In the genomic region with DNA sequence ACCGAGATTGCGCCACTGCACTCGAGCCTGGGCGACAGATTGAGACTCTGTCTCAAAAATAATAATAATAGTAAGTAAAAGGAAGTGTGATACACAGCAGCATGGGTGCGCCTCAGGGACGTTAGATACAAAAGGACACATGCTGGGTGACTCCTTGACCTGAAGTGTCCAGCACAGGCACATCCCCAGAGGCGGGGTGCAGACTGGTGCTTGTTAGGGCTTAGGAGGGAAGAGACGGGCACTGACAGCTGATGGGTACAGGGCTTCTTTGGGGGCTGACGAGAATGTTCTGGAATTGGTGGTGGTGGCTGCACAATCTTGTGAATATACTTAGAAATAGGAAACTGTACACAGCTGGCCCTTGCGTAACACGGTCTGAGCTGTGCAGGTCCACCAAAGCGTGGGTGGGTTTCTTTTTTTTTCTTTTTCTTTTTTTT, we compare ENCODE assay signal across 25 cellular contexts.
DNase-seq lines count a peak whose midpoint lies in the region; ATAC-seq, FAIRE-seq and TF ChIP-seq lines count a peak whose summit lies in the region.
"Had no signal": no experiment of that assay in that cellular context is flagged by ENCODE, and none has a peak within 500 bp of the region (broad histone marks: within the 10 kb centered on the region; RNA-seq: fewer than 3 reads in every experiment).

No MANE protein-coding gene starts in this region.

- H3K4me1 Mint-ChIP-seq in natural killer cell = peaks cover 34 to 44% of the 10 kb centered on the region in 2 donors

- peak overlapping the region in 1 of 10 experiments; percentile 39; a peak in 1 of 20 replicates for H3K4me3 ChIP-seq in BLaER1 treated with 17β-estradiol and CSF1 and Interleukin-3, amounts not matched to agents 10 nM and 100 nM
- H3K4me3 ChIP-seq in IMR-90 (ENCODE audit: insufficient read depth, low read depth, low read length) (no peak overlapping the region), K562 (no peak overlapping the region), brain microvascular endothelial cell (ENCODE audit: low read depth, low read length) (no peak overlapping the region), Karpas-422 (ENCODE audit: low read length) (no peak overlapping the region)
- H3K4me3 ChIP-seq: lower lobe of right lung, MG63, suprapubic skin, uterus had no signal

- H2BK20ac ChIP-seq in IMR-90 (ENCODE audit: low read depth, low read length) = no peak overlapping the region

- H3K79me1 ChIP-seq in IMR-90 (ENCODE audit: low read depth in 1 of 2, low read length in 2 of 2) = peaks cover 7 to 16% of the 10 kb centered on the region in 2 experiments; a peak in 3 of 4 replicates

- peaks cover 60 to 100% (median 92%) of the 10 kb centered on the region in 10 experiments for H3K4me1 ChIP-seq in BLaER1 treated with 17β-estradiol and CSF1 and Interleukin-3, amounts not matched to agents 10 nM and 100 nM
- peaks cover 22% of the 10 kb centered on the region for H3K4me1 ChIP-seq in IMR-90 (ENCODE audit: control insufficient read depth, insufficient read depth, low read length)
- H3K4me1 ChIP-seq in K562 (replicated peaks in 1 of 2; ENCODE audit: control insufficient read depth in 2 of 2, insufficient read depth in 2 of 2, low read length in 2 of 2) = peaks cover 4 to 37% of the 10 kb centered on the region in 2 experiments; a peak in 4 of 5 replicates
- H3K4me1 ChIP-seq in Karpas-422 (ENCODE audit: low read length) = no peaks in the 10 kb centered on the region

- H4K20me1 ChIP-seq in BLaER1 treated with 17β-estradiol and CSF1 and Interleukin-3, amounts not matched to agents 10 nM and 100 nM = 0 out of 22 replicates have a peak, but pooled peaks cover 0 to 13% (median 0%) of the 10 kb centered on the region in 11 experiments
- H4K20me1 ChIP-seq in IMR-90 (ENCODE audit: insufficient read depth, low read length) (no peaks in the 10 kb centered on the region), K562 (replicated peaks; ENCODE audit: control insufficient read depth, insufficient read depth, low read length) (peaks cover 3% of the 10 kb centered on the region), Karpas-422 (ENCODE audit: insufficient read depth, low read depth, low read length) (no peaks in the 10 kb centered on the region)

- no peak overlapping the region for H2AK5ac ChIP-seq in IMR-90 (ENCODE audit: low read depth, low read length)

- peak; percentile 14 for DNase-seq in IMR-90
- DNase-seq in K562 (ENCODE audit: extremely low read depth in 1 of 4, low spot score in 3 of 4) = peak in 1 of 4 experiments; percentile 16
- DNase-seq in natural killer cell = no peak
- DNase-seq in brain microvascular endothelial cell = no peak
- DNase-seq in Karpas-422 = no peak
- no peak for DNase-seq in activated CD4-positive, alpha-beta T cell treated with anti-CD3 and anti-CD28 coated beads for 48 hours
- DNase-seq: DND-41; H9; kidney glomerular epithelial cell; lower lobe of right lung; MG63; NCI-H1694; NCI-H526 treated with DMSO at 0.1 percent for 48 hours; small intestine; stimulated activated CD4-positive, alpha-beta T cell treated with anti-CD3 and anti-CD28 coated beads, Interleukin-2, amount 100 ng/mL, for 24 hours; uterus had no signal

- BruUV-seq in IMR-90 (replicated peaks; lab: Mats Ljungman, UMichigan) (no TSS peak), K562 (replicated peaks; lab: Mats Ljungman, UMichigan) (no TSS peak)

- peak overlapping the region in 9 of 11 experiments; percentile 52 to 98 (median 62); a peak in 12 of 22 replicates for H3K27ac ChIP-seq in BLaER1 treated with 17β-estradiol and CSF1 and Interleukin-3, amounts not matched to agents 10 nM and 100 nM
- no peak overlapping the region for H3K27ac ChIP-seq in IMR-90 (ENCODE audit: insufficient read depth, low read length)
- H3K27ac ChIP-seq in K562 (ENCODE audit: extremely low read depth, low read depth, low read length) = no peak overlapping the region
- H3K27ac ChIP-seq in brain microvascular endothelial cell = no peak overlapping the region
- H3K27ac ChIP-seq in Karpas-422 (ENCODE audit: low read length) = no peak overlapping the region
- H3K27ac ChIP-seq: lower lobe of right lung, suprapubic skin, uterus had no signal

- TF ChIP-seq CTCF in IMR-90 (conservative IDR thresholded peaks at IDR 0.05; ENCODE audit: low read depth, low read length) (no peak), K562 (IDR thresholded peaks at IDR 0.05 in 2 of 3, conservative IDR thresholded peaks at IDR 0.05 in 1 of 3; ENCODE audit: insufficient read depth in 2 of 3, low read depth in 1 of 3, low read length in 3 of 3) (no peak), natural killer cell (IDR thresholded peaks at IDR 0.05) (no peak), brain microvascular endothelial cell (IDR thresholded peaks at IDR 0.05; ENCODE audit: low read depth, low read length, missing control alignments) (no peak)

- H2BK120ac ChIP-seq in IMR-90 (ENCODE audit: low read depth, low read length) = no peak overlapping the region

- no peaks in the 10 kb centered on the region for H3K27me3 Mint-ChIP-seq in natural killer cell (ENCODE audit: low read depth in 2 of 2)

- no peak overlapping the region for H2BK5ac ChIP-seq in IMR-90 (ENCODE audit: low read depth, low read length, poor library complexity, severe bottlenecking)

- H3K9me1 ChIP-seq in IMR-90 (ENCODE audit: insufficient read depth, low read length) (peaks cover 13% of the 10 kb centered on the region), K562 (ENCODE audit: control insufficient read depth, insufficient read depth, low read length) (no peaks in the 10 kb centered on the region)

- no peak overlapping the region for H2BK15ac ChIP-seq in IMR-90 (ENCODE audit: low read depth, low read length)

- POLR2A ChIA-PET in IMR-90 (lab: Charles Lee; ENCODE audit: unreplicated experiment) = no interaction called here
- POLR2A ChIA-PET in K562 (lab: Yijun Ruan, JAX) = interaction anchor here (0.8 to 1.3 kb wide), 3 partner anchors 9 to 325 kb away, joined by 3 to 6 read pairs (median 4); no protein-coding TSS in a partner anchor

- H3K23ac ChIP-seq in IMR-90 (ENCODE audit: low read depth, low read length) = no peak overlapping the region

- no peak overlapping the region for H3K56ac ChIP-seq in IMR-90 (ENCODE audit: extremely low read depth, insufficient read depth, low read length)

- H3K4ac ChIP-seq in IMR-90 (ENCODE audit: low read depth, low read length) = no peak overlapping the region

- H3K18ac ChIP-seq in IMR-90 (ENCODE audit: low read depth, low read length) = no peak overlapping the region

- H4K8ac ChIP-seq in IMR-90 (ENCODE audit: low read depth in 2 of 2, low read length in 2 of 2) = 0 out of 4 replicates have a peak overlapping the region, but pooled peaks of 1 of the 2 experiments have one; percentile 10

- peak overlapping the region; percentile 65 for H3K4me3 Mint-ChIP-seq in natural killer cell
- H3K4me3 Mint-ChIP-seq: activated naive CD4-positive, alpha-beta T cell treated with anti-CD3 and anti-CD28 coated beads, Interleukin-2, amount 50 U/mL, for 24 hours; H9; stimulated activated memory B cell treated with anti-CD40 and anti-IgM and Interleukin-4, amounts not matched to agents 10 μg/mL and 1 μg/mL and 100 μg/mL, for 72 hours; T-helper 1 cell treated with Interleukin-12 subunit alpha and Interleukin-12 subunit beta and Interleukin-4 antibody, amounts not matched to agents 30 μg/mL and 1 μg/mL, for 36 hours had no signal

- no peak overlapping the region for H2AK9ac ChIP-seq in IMR-90 (replicated peaks; ENCODE audit: low read depth, low read length, poor library complexity)

- H3K27ac Mint-ChIP-seq in natural killer cell = peak overlapping the region; percentile 70 to 72
- H3K27ac Mint-ChIP-seq: activated naive CD4-positive, alpha-beta T cell treated with anti-CD3 and anti-CD28 coated beads, Interleukin-2, amount 50 U/mL, for 24 hours; H9; stimulated activated memory B cell treated with anti-CD40 and anti-IgM and Interleukin-4, amounts not matched to agents 10 μg/mL and 1 μg/mL and 100 μg/mL, for 72 hours; T-helper 1 cell treated with Interleukin-12 subunit alpha and Interleukin-12 subunit beta and Interleukin-4 antibody, amounts not matched to agents 30 μg/mL and 1 μg/mL, for 36 hours had no signal

- intact Hi-C loops in IMR-90 (cut with micrococcal nuclease) = no loop called here
- intact Hi-C loops in K562 (cut with micrococcal nuclease) = loop anchor here (5.0 kb wide), 3 partner anchors 67 to 1478 kb away; no protein-coding TSS in a partner anchor
- intact Hi-C loops in natural killer cell (cut with micrococcal nuclease) = loop anchor here (2.0 to 10.0 kb wide), 3 partner anchors 62 to 320 kb away; a partner anchor contains a TSS

- H3K14ac ChIP-seq in IMR-90 (replicated peaks; ENCODE audit: low read depth, low read length) = no peak overlapping the region

- FAIRE-seq in K562 (lab: Jason Lieb, UNC) = no peak
- FAIRE-seq: endometrium, RCC 7860, small intestine had no signal

- ATAC-seq in IMR-90 (ENCODE audit: low read depth) (no peak), K562 (no peak), natural killer cell (no peak), HG03457 (IDR thresholded peaks at IDR 0.05; ENCODE audit: unreplicated experiment) (no peak)
- ATAC-seq: lower lobe of right lung; stimulated activated memory B cell treated with anti-CD40 and anti-IgM and Interleukin-4, amounts not matched to agents 10 μg/mL and 1 μg/mL and 100 μg/mL, for 72 hours had no signal

- H3K9me3 ChIP-seq in BLaER1 treated with 17β-estradiol and CSF1 and Interleukin-3, amounts not matched to agents 10 nM and 100 nM (replicated peaks in 1 of 11) = no peaks in the 10 kb centered on the region
- no peaks in the 10 kb centered on the region for H3K9me3 ChIP-seq in IMR-90 (ENCODE audit: control insufficient read depth, insufficient read depth, low read length)
- H3K9me3 ChIP-seq in K562 (replicated peaks; ENCODE audit: control insufficient read depth, insufficient read depth, low read depth, low read length) = no peaks in the 10 kb centered on the region
- no peaks in the 10 kb centered on the region for H3K9me3 ChIP-seq in Karpas-422 (ENCODE audit: low read length)
- H3K9me3 ChIP-seq: Caco-2, lower lobe of right lung, MG63, suprapubic skin, uterus had no signal

- no peaks in the 10 kb centered on the region for H3K9me3 Mint-ChIP-seq in natural killer cell
- H3K9me3 Mint-ChIP-seq: activated naive CD4-positive, alpha-beta T cell treated with anti-CD3 and anti-CD28 coated beads, Interleukin-2, amount 50 U/mL, for 24 hours; H9; stimulated activated memory B cell treated with anti-CD40 and anti-IgM and Interleukin-4, amounts not matched to agents 10 μg/mL and 1 μg/mL and 100 μg/mL, for 72 hours; T-helper 1 cell treated with Interleukin-12 subunit alpha and Interleukin-12 subunit beta and Interleukin-4 antibody, amounts not matched to agents 30 μg/mL and 1 μg/mL, for 36 hours had no signal

- no peak for TF ChIP-seq EP300 in K562 (IDR thresholded peaks at IDR 0.05; ENCODE audit: low read length)

- no peaks in the 10 kb centered on the region for H3K79me2 ChIP-seq in K562 (ENCODE audit: control insufficient read depth, insufficient read depth, low read length)
- no peaks in the 10 kb centered on the region for H3K79me2 ChIP-seq in Karpas-422 (ENCODE audit: low read length)

- WGBS in IMR-90 (ENCODE audit: extremely low coverage in 2 of 2, insufficient read length in 1 of 2), 2 experiments = no CpG with 5 or more reads among the region's 12 CpGs
- WGBS in K562 (ENCODE audit: insufficient coverage, low coverage, missing lambda C conversion rate) = 49% methylated on average over 12 of the region's 12 CpGs

- no peaks in the 10 kb centered on the region for H3K27me3 ChIP-seq in BLaER1 treated with 17β-estradiol and CSF1 and Interleukin-3, amounts not matched to agents 10 nM and 100 nM
- H3K27me3 ChIP-seq in IMR-90 (ENCODE audit: control insufficient read depth, insufficient read depth, low read length) (no peaks in the 10 kb centered on the region), K562 (ENCODE audit: control insufficient read depth in 2 of 2, insufficient read depth in 2 of 2, low read length in 2 of 2) (peaks cover 5 to 19% of the 10 kb centered on the region in 2 experiments; a peak in 4 of 5 replicates), brain microvascular endothelial cell (replicated peaks) (no peaks in the 10 kb centered on the region), Karpas-422 (ENCODE audit: low read length) (no peaks in the 10 kb centered on the region)
- H3K27me3 ChIP-seq: MG63 had no signal

- in situ Hi-C loops in IMR-90 (cut with MboI; ENCODE audit: low sequenced_read_pairs) = loop anchor here (5.0 to 25.0 kb wide), 2 partner anchors 67 to 313 kb away; no protein-coding TSS in a partner anchor
- in situ Hi-C loops in K562 (cut with MboI) = loop anchor here (10.0 kb wide), 1 partner anchor 1470 kb away; no protein-coding TSS in a partner anchor
- in situ Hi-C loops in brain microvascular endothelial cell (cut with HindIII; ENCODE audit: low pct_ligation_motif_present, low sequenced_read_pairs) = no loop called here

- H3K36me3 Mint-ChIP-seq in natural killer cell = no peaks in the 10 kb centered on the region
- H3K36me3 Mint-ChIP-seq: activated naive CD4-positive, alpha-beta T cell treated with anti-CD3 and anti-CD28 coated beads, Interleukin-2, amount 50 U/mL, for 24 hours had no signal

- no peaks in the 10 kb centered on the region for H3K9me2 ChIP-seq in Karpas-422 (replicated peaks; ENCODE audit: insufficient read depth, low read length)

- no peak overlapping the region for H4K5ac ChIP-seq in IMR-90 (ENCODE audit: low read depth, low read length)

- no peak overlapping the region for H4K91ac ChIP-seq in IMR-90 (ENCODE audit: insufficient read depth, low read depth, low read length)

- CTCF ChIA-PET in IMR-90 (lab: Yijun Ruan, JAX) (no interaction called here), K562 (lab: Yijun Ruan, JAX; ENCODE audit: low intra/inter-chr PET ratio) (no interaction called here)

- H3K9ac ChIP-seq in BLaER1 treated with 17β-estradiol and CSF1 and Interleukin-3, amounts not matched to agents 10 nM and 100 nM = no peak overlapping the region; a peak in 3 of 22 replicates
- H3K9ac ChIP-seq in IMR-90 (ENCODE audit: low read depth, low read length) (no peak overlapping the region), K562 (ENCODE audit: insufficient read depth in 1 of 2, low read depth in 2 of 2, low read length in 2 of 2) (no peak overlapping the region), Karpas-422 (ENCODE audit: low read length) (no peak overlapping the region)

- H2AFZ ChIP-seq in IMR-90 (replicated peaks; ENCODE audit: low read length, poor library complexity) (no peak overlapping the region), K562 (ENCODE audit: low read depth, low read length) (no peak overlapping the region), Karpas-422 (ENCODE audit: low read length) (no peak overlapping the region)

- peaks cover 4 to 16% (median 12%) of the 10 kb centered on the region in 11 experiments; a peak in 19 of 22 replicates for H3K36me3 ChIP-seq in BLaER1 treated with 17β-estradiol and CSF1 and Interleukin-3, amounts not matched to agents 10 nM and 100 nM
- H3K36me3 ChIP-seq in IMR-90 (ENCODE audit: control insufficient read depth, insufficient read depth, low read length) = peaks cover 6% of the 10 kb centered on the region
- peaks cover 23% of the 10 kb centered on the region; the same call in 1 of the 3 replicates for H3K36me3 ChIP-seq in K562 (ENCODE audit: control insufficient read depth, insufficient read depth, low read length)
- H3K36me3 ChIP-seq in brain microvascular endothelial cell (replicated peaks) = peaks cover 16% of the 10 kb centered on the region
- 0 out of 2 replicates have a peak, but pooled peaks cover 2% of the 10 kb centered on the region for H3K36me3 ChIP-seq in Karpas-422 (ENCODE audit: insufficient read depth, low read length)
- H3K36me3 ChIP-seq: uterus had no signal

- peak overlapping the region in 10 of 11 experiments; percentile 31 to 99 (median 94); a peak in 17 of 22 replicates for H3K4me2 ChIP-seq in BLaER1 treated with 17β-estradiol and CSF1 and Interleukin-3, amounts not matched to agents 10 nM and 100 nM
- no peak overlapping the region for H3K4me2 ChIP-seq in IMR-90 (ENCODE audit: low read depth, low read length)
- no peak overlapping the region for H3K4me2 ChIP-seq in K562 (ENCODE audit: insufficient read depth, low read length)
- H3K4me2 ChIP-seq in Karpas-422 (ENCODE audit: low read depth, low read length, poor library complexity, severe bottlenecking) = no peak overlapping the region

- dilution Hi-C loops in IMR-90 (cut with HindIII; ENCODE audit: low sequenced_read_pairs, unreplicated experiment) = no loop called here

- TF ChIP-seq POLR2A in IMR-90 (IDR thresholded peaks at IDR 0.05; ENCODE audit: low read depth, low read length) (no peak), K562 (conservative IDR thresholded peaks at IDR 0.05) (no peak)

- no peak for TF ChIP-seq RAD21 in IMR-90 (IDR thresholded peaks at IDR 0.05; ENCODE audit: low read length)
- no peak for TF ChIP-seq RAD21 in K562 (CRISPR knock-in tag; conservative IDR thresholded peaks at IDR 0.05 in 1 of 2, IDR thresholded peaks at IDR 0.05 in 1 of 2)

Comparison
In these comparisons a context has a peak if more than half of its experiments do, and no peak if none do; other contexts are left out.
1. H3K27ac ChIP-seq: peak in BLaER1 treated with 17β-estradiol and CSF1 and Interleukin-3, amounts not matched to agents 10 nM and 100 nM (9 of 11); none in IMR-90 (single experiment), K562 (single experiment), brain microvascular endothelial cell (single experiment) and Karpas-422 (single experiment).
2. H3K4me2 ChIP-seq: peak in BLaER1 treated with 17β-estradiol and CSF1 and Interleukin-3, amounts not matched to agents 10 nM and 100 nM (10 of 11); none in IMR-90 (single experiment), K562 (single experiment) and Karpas-422 (single experiment).